1 cellular context compared by ENCODE assay signal in the genomic region with DNA sequence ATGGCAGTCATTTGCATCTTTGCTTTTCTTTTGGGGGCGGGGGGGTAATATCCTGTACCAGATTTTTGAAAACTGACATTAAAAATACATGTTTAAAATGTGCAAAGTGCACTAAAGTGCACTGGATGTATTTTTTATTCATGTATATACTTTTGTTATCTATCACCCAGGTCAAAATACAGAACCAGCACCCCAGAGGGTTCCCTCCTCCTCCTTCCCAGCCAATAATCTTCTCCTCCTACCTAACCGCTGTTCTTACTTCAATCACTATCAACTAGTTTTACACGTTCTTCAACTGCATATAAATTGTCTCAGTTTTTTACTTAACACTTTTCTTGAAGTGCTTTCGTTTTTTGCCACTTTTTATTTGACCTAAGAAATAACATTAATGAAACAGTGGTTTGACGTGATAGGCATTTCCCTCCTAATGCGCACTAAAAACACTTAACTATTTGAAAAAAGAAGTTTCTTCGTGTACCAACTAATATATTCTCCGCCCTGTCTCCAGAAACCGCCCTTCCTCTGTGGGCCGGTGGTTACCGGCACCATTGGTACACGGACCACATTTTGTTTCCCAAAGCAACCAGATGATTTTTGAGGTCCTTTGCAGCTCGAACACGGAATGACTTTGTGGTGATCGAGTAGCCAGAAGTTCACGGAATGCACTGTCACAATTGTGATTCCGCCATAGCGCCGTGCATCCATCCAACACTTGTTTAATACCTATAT.
TF ChIP-seq lines count a peak whose summit lies in the region.

No MANE protein-coding gene starts in this region.

TF ChIP-seq in endothelial cell of umbilical vein, 7 proteins besides CTCF, POLR2A, EP300 and RAD21:
- TF ChIP-seq POLR2AphosphoS5 (IDR thresholded peaks at IDR 0.05; ENCODE audit: insufficient read depth, low read depth, low read length) (peak; percentile 1), GATA2 (IDR thresholded peaks at IDR 0.05; ENCODE audit: insufficient read depth, insufficient read length, low read depth, low read length) (no peak), EZH2 (IDR thresholded peaks at IDR 0.05; ENCODE audit: borderline replicate concordance, low read depth, low read length, severe bottlenecking) (no peak)
